Comparison of ENCODE assay signal across 8 cellular contexts in the genomic region with DNA sequence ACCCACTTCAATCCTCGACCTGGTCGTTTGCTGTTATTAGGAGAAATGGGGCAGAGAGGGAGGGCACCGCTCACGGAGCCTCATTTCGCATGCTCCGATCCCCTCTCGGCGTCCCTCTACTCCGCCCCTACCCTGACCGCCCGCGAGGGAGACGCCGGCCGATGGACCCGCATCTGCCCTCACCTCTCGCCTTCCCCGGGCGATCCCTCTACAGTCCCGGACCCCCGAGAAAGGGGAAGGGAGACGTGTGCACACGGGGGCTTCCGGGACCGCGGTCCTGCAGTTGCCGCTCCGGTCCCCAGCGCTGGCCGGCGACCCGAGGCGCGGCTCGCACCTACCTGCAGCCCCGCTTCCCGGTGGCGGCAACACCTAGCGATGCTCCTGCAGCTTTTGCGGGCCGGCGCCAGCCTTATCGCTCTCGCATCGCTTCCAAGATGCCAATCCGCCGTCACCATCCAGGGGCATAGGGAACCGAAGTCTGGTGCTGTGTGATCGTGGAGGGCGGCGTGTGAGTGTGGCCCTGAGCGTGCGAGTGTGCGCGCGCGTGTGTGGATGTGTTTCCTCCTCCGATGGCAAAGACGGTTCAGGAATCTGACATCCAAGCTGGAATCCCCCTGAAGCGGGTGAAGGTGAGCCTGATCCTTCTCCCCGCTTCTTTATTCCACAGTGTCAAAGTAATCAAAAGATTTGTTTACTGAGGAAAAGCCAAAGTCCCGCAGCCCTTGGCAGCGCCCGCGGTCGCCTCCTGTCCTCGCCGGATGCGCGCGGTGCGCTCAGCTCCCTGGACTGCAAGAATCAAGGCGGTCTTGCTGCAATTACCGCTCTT.
DNase-seq lines count a peak whose midpoint lies in the region; ATAC-seq and TF ChIP-seq lines count a peak whose summit lies in the region.

No MANE protein-coding gene starts in this region.

- POLR2A ChIA-PET in AG04450 (lab: Yijun Ruan, JAX) = no interaction called here
- POLR2A ChIA-PET in T-cell (lab: Charles Lee) = no interaction called here

- H3K27ac ChIP-seq in AG04450 (ENCODE audit: low read depth, low read length) (no peak overlapping the region), ectodermal cell (ENCODE audit: insufficient read depth, low read depth, low read length, poor library complexity, severe bottlenecking) (no peak overlapping the region), muscle layer of duodenum (ENCODE audit: low read length) (no peak overlapping the region), upper lobe of left lung (no peak overlapping the region)

- peak overlapping the region; percentile 79 to 93 (median 82) for H3K4me3 Mint-ChIP-seq in T-cell

- no peak overlapping the region for H3K27ac Mint-ChIP-seq in T-cell

- H3K27me3 ChIP-seq in AG04450 (ENCODE audit: control insufficient read depth, insufficient read depth, low read length) = peaks cover 28% of the 10 kb centered on the region
- peaks cover 39% of the 10 kb centered on the region for H3K27me3 ChIP-seq in ectodermal cell (ENCODE audit: control insufficient read depth, insufficient read depth, low read length, poor library complexity, severe bottlenecking)
- peaks cover 21% of the 10 kb centered on the region for H3K27me3 ChIP-seq in muscle layer of duodenum (ENCODE audit: low read depth, low read length)
- H3K27me3 ChIP-seq in upper lobe of left lung = peaks cover 0 to 20% (median 8%) of the 10 kb centered on the region in 4 donors

- WGBS in ectodermal cell, 2 experiments = 1% methylated on average over 74 of the region's 74 CpGs
- WGBS in upper lobe of left lung, 2 donors = 3 to 13% methylated on average over 38 to 39 of the region's 74 CpGs

- DNase-seq in AG04450 (ENCODE audit: low read depth, low spot score) (peak; percentile 1), T-cell (peak in 18 of 34 experiments; percentile 3 to 27 (median 12)), upper lobe of left lung (peak; percentile 31 to 87), SKM-1 treated with dmso at 0.1 percent for 144 hours (lab: John Stamatoyannopoulos, UW; ENCODE audit: unreplicated experiment) (no peak), glomerular visceral epithelial cell (ENCODE audit: extremely low spot score) (no peak)

- no peak for TF ChIP-seq EP300 in upper lobe of left lung (IDR thresholded peaks at IDR 0.05)

- no peak overlapping the region; the same call in 1 of the 2 replicates for H3K4me3 ChIP-seq in AG04450 (ENCODE audit: low read depth, low read length)
- H3K4me3 ChIP-seq in ectodermal cell (ENCODE audit: insufficient read depth, low read depth, low read length) = peak overlapping the region; percentile 55
- H3K4me3 ChIP-seq in muscle layer of duodenum (ENCODE audit: low read depth in 1 of 2, low read length in 2 of 2) = peak overlapping the region; percentile 62 to 86
- peak overlapping the region in 3 of 4 donors; percentile 25 to 51 (median 41) for H3K4me3 ChIP-seq in upper lobe of left lung

- CTCF ChIA-PET in AG04450 (lab: Charles Lee) (no interaction called here), T-cell (lab: Charles Lee) (interaction anchor here in 1 of 2 donors (0.6 kb wide), 1 partner anchor 391 kb away, joined by 3 read pairs; no protein-coding TSS in a partner anchor)

- TF ChIP-seq POLR2A in upper lobe of left lung (IDR thresholded peaks at IDR 0.05) = no peak

- peaks cover 13% of the 10 kb centered on the region for H3K9me3 ChIP-seq in AG04450 (ENCODE audit: control insufficient read depth, insufficient read depth, low read length)
- no peaks in the 10 kb centered on the region for H3K9me3 ChIP-seq in ectodermal cell (ENCODE audit: control insufficient read depth, low read length)
- no peaks in the 10 kb centered on the region for H3K9me3 ChIP-seq in muscle layer of duodenum (ENCODE audit: control insufficient read depth in 1 of 2, low read length in 2 of 2)
- H3K9me3 ChIP-seq in upper lobe of left lung = no peaks in the 10 kb centered on the region

- peaks cover 26 to 45% of the 10 kb centered on the region in 2 donors for H3K27me3 Mint-ChIP-seq in T-cell

- H3K9me3 Mint-ChIP-seq in T-cell = no peaks in the 10 kb centered on the region

- H3K4me1 ChIP-seq in ectodermal cell (ENCODE audit: control insufficient read depth, insufficient read depth, low read length) (peaks cover 12% of the 10 kb centered on the region), muscle layer of duodenum (ENCODE audit: control insufficient read depth in 1 of 2, insufficient read depth in 2 of 2, low read length in 2 of 2) (peaks cover 0 to 20% of the 10 kb centered on the region in 2 donors), upper lobe of left lung (peaks cover 24 to 30% (median 27%) of the 10 kb centered on the region in 4 donors)

- peak; percentile 24 to 46 (median 38) for ATAC-seq in T-cell (replicated peaks in 1 of 4)
- ATAC-seq in upper lobe of left lung (ENCODE audit: low FRiP score in 2 of 2) = peak; percentile 45 to 49
- ATAC-seq in HG02938 (IDR thresholded peaks at IDR 0.05; ENCODE audit: unreplicated experiment) = no peak

- no peaks in the 10 kb centered on the region for H3K36me3 Mint-ChIP-seq in T-cell

- no peak for TF ChIP-seq CTCF in AG04450 (IDR thresholded peaks at IDR 0.05; ENCODE audit: low read depth, low read length)
- TF ChIP-seq CTCF in upper lobe of left lung (IDR thresholded peaks at IDR 0.05) = no peak

- peaks cover 25 to 27% (median 25%) of the 10 kb centered on the region in 3 donors for H3K4me1 Mint-ChIP-seq in T-cell

- H3K36me3 ChIP-seq in ectodermal cell (ENCODE audit: control insufficient read depth, insufficient read depth, low read length) (no peaks in the 10 kb centered on the region), muscle layer of duodenum (ENCODE audit: control insufficient read depth in 1 of 2, insufficient read depth in 2 of 2, low read length in 2 of 2) (no peaks in the 10 kb centered on the region), upper lobe of left lung (no peaks in the 10 kb centered on the region)

Comparison
In these comparisons a context has a peak if more than half of its experiments do, and no peak if none do; other contexts are left out.
1. DNase-seq: peak in AG04450 (single experiment), T-cell (18 of 34) and upper lobe of left lung (2 of 2); none in SKM-1 treated with dmso at 0.1 percent for 144 hours (single experiment) and glomerular visceral epithelial cell (single experiment).